19 cellular contexts compared by ENCODE assay signal in genomic region chr2:221120643-221121042, GRCh38.
DNase-seq lines count a peak whose midpoint lies in the region; ATAC-seq lines count a peak whose summit lies in the region.
"Had no signal": no experiment of that assay in that cellular context is flagged by ENCODE, and none has a peak within 500 bp of the region (broad histone marks: within the 10 kb centered on the region; RNA-seq: fewer than 3 reads in every experiment).

No MANE protein-coding gene starts in this region.

- intact Hi-C loops in posterior vena cava (cut with DNase I): no loop called here

- ATAC-seq in GM19372 (IDR thresholded peaks at IDR 0.05; ENCODE audit: low read depth, unreplicated experiment) (peak; percentile 84), GM21825 (IDR thresholded peaks at IDR 0.05; ENCODE audit: unreplicated experiment) (peak; percentile 54), HG03342 (IDR thresholded peaks at IDR 0.05; ENCODE audit: unreplicated experiment) (peak; percentile 89)
- ATAC-seq in stimulated activated naive B cell treated with anti-CD40 and anti-IgM and Interleukin-4, amounts not matched to agents 10 μg/mL and 1 μg/mL and 100 μg/mL, for 72 hours (replicated peaks): peak; percentile 60 to 82
- ATAC-seq: naive thymus-derived CD8-positive, alpha-beta T cell had no signal

- H3K9me3 Mint-ChIP-seq in stimulated activated naive B cell treated with anti-CD40 and anti-IgM and Interleukin-4, amounts not matched to agents 10 μg/mL and 1 μg/mL and 100 μg/mL, for 72 hours: no peaks in the 10 kb centered on the region
- H3K9me3 Mint-ChIP-seq: activated naive CD4-positive, alpha-beta T cell treated with anti-CD3 and anti-CD28 coated beads, Interleukin-2, amount 50 U/mL, for 24 hours had no signal

- no peak for DNase-seq in stimulated activated naive B cell treated with anti-CD40 and anti-IgM and Interleukin-4, amounts not matched to agents 10 μg/mL and 1 μg/mL and 100 μg/mL, for 72 hours
- DNase-seq in activated naive CD4-positive, alpha-beta T cell treated with anti-CD3 and anti-CD28 coated beads, Interleukin-2, amount 50 U/mL, for 16 hours: no peak
- DNase-seq in posterior vena cava (ENCODE audit: low spot score): no peak
- DNase-seq in dermis blood vessel endothelial cell: no peak
- DNase-seq: activated CD4-positive, alpha-beta T cell treated with anti-CD3 and anti-CD28 coated beads for 48 hours; cortex of kidney; KBM-7; naive thymus-derived CD8-positive, alpha-beta T cell; NCI-H1092; NCI-H748 treated with DMSO at 0.1 percent for 48 hours; stimulated activated CD4-positive, alpha-beta T cell treated with anti-CD3 and anti-CD28 coated beads, Interleukin-4, amount 100 ng/mL, for 24 hours; stimulated activated CD8-positive, alpha-beta memory T cell treated with anti-CD3 and anti-CD28 coated beads, Interleukin-4, amount 100 ng/mL, for 48 hours; T1000 had no signal

- peaks cover 12 to 22% of the 10 kb centered on the region in 2 donors for H3K27me3 Mint-ChIP-seq in stimulated activated naive B cell treated with anti-CD40 and anti-IgM and Interleukin-4, amounts not matched to agents 10 μg/mL and 1 μg/mL and 100 μg/mL, for 72 hours
- H3K27me3 Mint-ChIP-seq: brain had no signal

- no peak overlapping the region for H3K4me3 Mint-ChIP-seq in stimulated activated naive B cell treated with anti-CD40 and anti-IgM and Interleukin-4, amounts not matched to agents 10 μg/mL and 1 μg/mL and 100 μg/mL, for 72 hours
- H3K4me3 Mint-ChIP-seq: activated naive CD4-positive, alpha-beta T cell treated with anti-CD3 and anti-CD28 coated beads, Interleukin-2, amount 50 U/mL, for 24 hours; B cell; brain; naive thymus-derived CD8-positive, alpha-beta T cell had no signal

- peaks cover 0 to 1% of the 10 kb centered on the region in 2 donors for H3K4me1 Mint-ChIP-seq in stimulated activated naive B cell treated with anti-CD40 and anti-IgM and Interleukin-4, amounts not matched to agents 10 μg/mL and 1 μg/mL and 100 μg/mL, for 72 hours
- H3K4me1 Mint-ChIP-seq: activated naive CD4-positive, alpha-beta T cell treated with anti-CD3 and anti-CD28 coated beads, Interleukin-2, amount 50 U/mL, for 24 hours; B cell; naive thymus-derived CD8-positive, alpha-beta T cell had no signal

- H3K36me3 Mint-ChIP-seq in stimulated activated naive B cell treated with anti-CD40 and anti-IgM and Interleukin-4, amounts not matched to agents 10 μg/mL and 1 μg/mL and 100 μg/mL, for 72 hours: no peaks in the 10 kb centered on the region
- H3K36me3 Mint-ChIP-seq: activated naive CD4-positive, alpha-beta T cell treated with anti-CD3 and anti-CD28 coated beads, Interleukin-2, amount 50 U/mL, for 24 hours; brain; naive thymus-derived CD8-positive, alpha-beta T cell had no signal

- H3K27ac Mint-ChIP-seq in stimulated activated naive B cell treated with anti-CD40 and anti-IgM and Interleukin-4, amounts not matched to agents 10 μg/mL and 1 μg/mL and 100 μg/mL, for 72 hours: no peak overlapping the region
- H3K27ac Mint-ChIP-seq: activated naive CD4-positive, alpha-beta T cell treated with anti-CD3 and anti-CD28 coated beads, Interleukin-2, amount 50 U/mL, for 24 hours; B cell; brain; naive thymus-derived CD8-positive, alpha-beta T cell had no signal
